In the genomic region with DNA sequence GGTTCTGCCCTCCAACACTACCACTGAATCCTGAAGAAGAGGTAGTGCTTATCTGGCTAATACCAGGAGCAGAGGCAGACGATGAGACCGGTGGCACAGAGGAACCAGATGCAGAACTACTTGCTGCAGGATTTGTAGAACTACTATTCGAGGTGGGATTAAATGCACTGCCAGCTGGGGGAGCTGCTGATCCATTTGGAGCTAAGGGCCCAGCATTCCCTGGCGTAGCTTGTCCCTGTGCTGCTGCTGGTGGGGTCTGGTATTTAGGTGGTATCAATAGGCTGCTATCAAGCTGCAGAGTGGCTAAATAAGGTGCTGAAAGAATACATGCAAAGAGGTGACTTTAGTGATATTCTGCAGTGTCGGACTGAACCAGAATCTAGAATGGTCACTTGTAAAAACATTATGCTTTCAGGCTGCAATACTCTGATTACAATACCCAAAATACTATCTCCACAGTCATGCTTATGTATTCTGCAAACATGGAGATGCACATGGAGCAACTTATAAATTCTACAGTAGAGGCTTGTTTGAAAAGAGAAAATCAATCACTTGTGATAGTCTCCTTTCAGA, we compare ENCODE assay signal across 9 cellular contexts.
DNase-seq lines count a peak whose midpoint lies in the region; ATAC-seq and TF ChIP-seq lines count a peak whose summit lies in the region.
"Had no signal": no experiment of that assay in that cellular context is flagged by ENCODE, and none has a peak within 500 bp of the region (broad histone marks: within the 10 kb centered on the region; RNA-seq: fewer than 3 reads in every experiment).

No MANE protein-coding gene starts in this region.

- H3K36me3 Mint-ChIP-seq in stimulated activated effector memory CD8-positive, alpha-beta T cell treated with anti-CD3 and anti-CD28 coated beads, Interleukin-12 subunit alpha, Interleukin-12 subunit beta, amount 100 ng/mL, for 72 hours: peaks cover 80% of the 10 kb centered on the region

- H3K4me1 ChIP-seq in left ventricle myocardium inferior: peaks cover 23% of the 10 kb centered on the region
- H3K4me1 ChIP-seq in upper lobe of right lung: peaks cover 7% of the 10 kb centered on the region
- H3K4me1 ChIP-seq in thyroid gland: no peaks in the 10 kb centered on the region

- H3K4me3 Mint-ChIP-seq in stimulated activated effector memory CD8-positive, alpha-beta T cell treated with anti-CD3 and anti-CD28 coated beads, Interleukin-12 subunit alpha, Interleukin-12 subunit beta, amount 100 ng/mL, for 72 hours: no peak overlapping the region

- ATAC-seq in upper lobe of right lung: peak; percentile 26
- ATAC-seq in stimulated activated effector memory CD8-positive, alpha-beta T cell treated with anti-CD3 and anti-CD28 coated beads, Interleukin-12 subunit alpha, Interleukin-12 subunit beta, amount 100 ng/mL, for 72 hours: no peak

- no peaks in the 10 kb centered on the region for H3K9me3 Mint-ChIP-seq in stimulated activated effector memory CD8-positive, alpha-beta T cell treated with anti-CD3 and anti-CD28 coated beads, Interleukin-12 subunit alpha, Interleukin-12 subunit beta, amount 100 ng/mL, for 72 hours

- 84 to 88% methylated on average over 5 of the region's 5 CpGs for WGBS in thyroid gland, 2 donors

- DNase-seq in left ventricle myocardium inferior: no peak
- DNase-seq in cardiac septum (ENCODE audit: low spot score): no peak
- peak; percentile 22 for DNase-seq in NAMALWA (ENCODE audit: low spot score)
- peak; percentile 23 for DNase-seq in epithelial cell of esophagus (ENCODE audit: low read depth)
- DNase-seq in upper lobe of right lung: no peak
- DNase-seq in stimulated activated effector memory CD8-positive, alpha-beta T cell treated with anti-CD3 and anti-CD28 coated beads, Interleukin-12 subunit alpha, Interleukin-12 subunit beta, amount 100 ng/mL, for 72 hours (ENCODE audit: low spot score in 2 of 2): no peak
- DNase-seq in putamen (ENCODE audit: low spot score): no peak
- DNase-seq in thyroid gland: no peak
- DNase-seq: activated CD4-positive, alpha-beta T cell treated with anti-CD3 and anti-CD28 coated beads for 4 hours had no signal

- no peaks in the 10 kb centered on the region for H3K4me1 Mint-ChIP-seq in stimulated activated effector memory CD8-positive, alpha-beta T cell treated with anti-CD3 and anti-CD28 coated beads, Interleukin-12 subunit alpha, Interleukin-12 subunit beta, amount 100 ng/mL, for 72 hours

- H3K36me3 ChIP-seq in left ventricle myocardium inferior (peaks cover 76% of the 10 kb centered on the region), upper lobe of right lung (peaks cover 78% of the 10 kb centered on the region), thyroid gland (peaks cover 36 to 46% of the 10 kb centered on the region in 2 donors)

- H3K4me3 ChIP-seq in left ventricle myocardium inferior: no peak overlapping the region
- no peak overlapping the region for H3K4me3 ChIP-seq in epithelial cell of esophagus (ENCODE audit: low read length)
- no peak overlapping the region for H3K4me3 ChIP-seq in upper lobe of right lung
- no peak overlapping the region for H3K4me3 ChIP-seq in thyroid gland (replicated peaks in 1 of 3)

- H3K9me3 ChIP-seq in left ventricle myocardium inferior (replicated peaks) (no peaks in the 10 kb centered on the region), upper lobe of right lung (no peaks in the 10 kb centered on the region), thyroid gland (no peaks in the 10 kb centered on the region)

- H3K27ac ChIP-seq in left ventricle myocardium inferior (replicated peaks): no peak overlapping the region
- no peak overlapping the region for H3K27ac ChIP-seq in upper lobe of right lung
- H3K27ac ChIP-seq in thyroid gland: no peak overlapping the region

- H3K27me3 ChIP-seq in left ventricle myocardium inferior (ENCODE audit: low read depth): no peaks in the 10 kb centered on the region
- no peaks in the 10 kb centered on the region for H3K27me3 ChIP-seq in upper lobe of right lung
- no peaks in the 10 kb centered on the region for H3K27me3 ChIP-seq in thyroid gland

- H3K27ac Mint-ChIP-seq in stimulated activated effector memory CD8-positive, alpha-beta T cell treated with anti-CD3 and anti-CD28 coated beads, Interleukin-12 subunit alpha, Interleukin-12 subunit beta, amount 100 ng/mL, for 72 hours: no peak overlapping the region

- TF ChIP-seq CTCF in left ventricle myocardium inferior (IDR thresholded peaks at IDR 0.05; ENCODE audit: borderline replicate concordance) (peak; percentile 40), epithelial cell of esophagus (IDR thresholded peaks at IDR 0.05; ENCODE audit: insufficient read depth, low read depth, low read length, missing control alignments) (peak; percentile 34), upper lobe of right lung (IDR thresholded peaks at IDR 0.05) (no peak), thyroid gland (IDR thresholded peaks at IDR 0.05) (no peak)

- TF ChIP-seq POLR2A in thyroid gland (IDR thresholded peaks at IDR 0.05): no peak

- intact Hi-C loops in left ventricle myocardium inferior (cut with micrococcal nuclease): no loop called here
- intact Hi-C loops in cardiac septum (cut with DNase I): no loop called here
- intact Hi-C loops in upper lobe of right lung (cut with DNase I): no loop called here
- intact Hi-C loops in thyroid gland (cut with DNase I): no loop called here

Comparison
In these comparisons a context has a peak if more than half of its experiments do, and no peak if none do; other contexts are left out.
1. DNase-seq: peak in NAMALWA (single experiment) and epithelial cell of esophagus (single experiment); none in left ventricle myocardium inferior (single experiment), cardiac septum (single experiment), upper lobe of right lung (single experiment), stimulated activated effector memory CD8-positive, alpha-beta T cell treated with anti-CD3 and anti-CD28 coated beads, Interleukin-12 subunit alpha, Interleukin-12 subunit beta, amount 100 ng/mL, for 72 hours (0 of 2), putamen (single experiment) and thyroid gland (0 of 2).
2. CTCF ChIP-seq: peak in left ventricle myocardium inferior (single experiment) and epithelial cell of esophagus (single experiment); none in upper lobe of right lung (single experiment) and thyroid gland (0 of 6).